14 cellular contexts compared by ENCODE assay signal in the genomic region with DNA sequence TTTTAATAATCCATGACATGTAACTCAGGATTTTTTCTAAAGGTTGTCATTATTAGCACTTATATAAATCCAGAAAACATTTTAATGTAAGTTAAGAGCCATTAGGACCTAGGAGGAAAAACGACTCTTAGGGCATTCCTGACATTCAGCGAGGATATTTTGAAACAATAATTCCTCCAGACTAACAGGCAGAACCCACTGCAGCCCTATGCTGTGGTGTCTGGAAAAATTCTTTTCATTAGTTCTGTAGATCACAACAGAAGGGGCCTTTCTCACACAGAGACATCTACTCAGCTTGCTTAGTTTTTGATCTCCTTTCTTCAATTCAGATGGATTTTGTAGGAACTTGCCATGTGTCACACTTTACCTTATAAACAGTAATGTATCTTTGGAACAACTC.
"Had no signal": no experiment of that assay in that cellular context is flagged by ENCODE, and none has a peak within 500 bp of the region (broad histone marks: within the 10 kb centered on the region; RNA-seq: fewer than 3 reads in every experiment).

No MANE protein-coding gene starts in this region.

- DNase-seq: activated CD4-positive, alpha-beta T cell treated with anti-CD3 and anti-CD28 coated beads for 36 hours; activated CD8-positive, alpha-beta memory T cell treated with anti-CD3 and anti-CD28 coated beads, Interleukin-2, amount 50 U/mL, for 48 hours; activated CD8-positive, alpha-beta T cell treated with anti-CD3 and anti-CD28 coated beads, Interleukin-2, amount 10 ng/mL, durations not matched to agents 7 days and 5 days; activated naive CD8-positive, alpha-beta T cell treated with anti-CD3 and anti-CD28 coated beads, Interleukin-2, amount 10 ng/mL, durations not matched to agents 7 days and 5 days; caudate nucleus; cortex of kidney; effector CD8-positive, alpha-beta T cell; hippocampal formation; kidney glomerular epithelial cell; mesendoderm; T-cell; WERI-Rb-1 had no signal

- H3K36me3 ChIP-seq: neural progenitor cell, WERI-Rb-1 had no signal

- ATAC-seq: activated CD4-positive, alpha-beta T cell treated with anti-CD3 and anti-CD28 coated beads for 36 hours; activated CD8-positive, alpha-beta T cell treated with anti-CD3 and anti-CD28 coated beads, Interleukin-2, amount 10 ng/mL, durations not matched to agents 7 days and 5 days; stimulated activated effector memory CD8-positive, alpha-beta T cell treated with anti-CD3 and anti-CD28 coated beads, Interleukin-12 subunit alpha, Interleukin-12 subunit beta, amount 100 ng/mL, for 72 hours; T-cell had no signal

- H3K9me3 Mint-ChIP-seq: stimulated activated effector memory CD8-positive, alpha-beta T cell treated with anti-CD3 and anti-CD28 coated beads, Interleukin-12 subunit alpha, Interleukin-12 subunit beta, amount 100 ng/mL, for 72 hours; T-cell had no signal

- H2AFZ ChIP-seq: neural progenitor cell had no signal

- H3K4me3 Mint-ChIP-seq: activated CD4-positive, alpha-beta T cell treated with anti-CD3 and anti-CD28 coated beads for 36 hours; activated CD8-positive, alpha-beta T cell treated with anti-CD3 and anti-CD28 coated beads, Interleukin-2, amount 10 ng/mL, durations not matched to agents 7 days and 5 days; activated naive CD8-positive, alpha-beta T cell treated with anti-CD3 and anti-CD28 coated beads, Interleukin-2, amount 10 ng/mL, durations not matched to agents 7 days and 5 days; neural progenitor cell; stimulated activated effector memory CD8-positive, alpha-beta T cell treated with anti-CD3 and anti-CD28 coated beads, Interleukin-12 subunit alpha, Interleukin-12 subunit beta, amount 100 ng/mL, for 72 hours; T-cell had no signal

- H3K27ac ChIP-seq: neural progenitor cell, WERI-Rb-1 had no signal

- H3K27me3 Mint-ChIP-seq: activated CD4-positive, alpha-beta T cell treated with anti-CD3 and anti-CD28 coated beads for 36 hours; T-cell had no signal

- H3K4me2 ChIP-seq: neural progenitor cell had no signal

- H3K4me1 ChIP-seq: neural progenitor cell had no signal

- H3K36me3 Mint-ChIP-seq: activated naive CD8-positive, alpha-beta T cell treated with anti-CD3 and anti-CD28 coated beads, Interleukin-2, amount 10 ng/mL, durations not matched to agents 7 days and 5 days; neural progenitor cell; stimulated activated effector memory CD8-positive, alpha-beta T cell treated with anti-CD3 and anti-CD28 coated beads, Interleukin-12 subunit alpha, Interleukin-12 subunit beta, amount 100 ng/mL, for 72 hours; T-cell had no signal

- H3K4me3 ChIP-seq: neural progenitor cell had no signal

- H3K27ac Mint-ChIP-seq: activated CD4-positive, alpha-beta T cell treated with anti-CD3 and anti-CD28 coated beads for 36 hours; activated CD8-positive, alpha-beta T cell treated with anti-CD3 and anti-CD28 coated beads, Interleukin-2, amount 10 ng/mL, durations not matched to agents 7 days and 5 days; activated naive CD8-positive, alpha-beta T cell treated with anti-CD3 and anti-CD28 coated beads, Interleukin-2, amount 10 ng/mL, durations not matched to agents 7 days and 5 days; neural progenitor cell; stimulated activated effector memory CD8-positive, alpha-beta T cell treated with anti-CD3 and anti-CD28 coated beads, Interleukin-12 subunit alpha, Interleukin-12 subunit beta, amount 100 ng/mL, for 72 hours; T-cell had no signal

- H3K27me3 ChIP-seq: neural progenitor cell had no signal

- H3K9ac ChIP-seq: neural progenitor cell had no signal

- H3K4me1 Mint-ChIP-seq: activated naive CD8-positive, alpha-beta T cell treated with anti-CD3 and anti-CD28 coated beads, Interleukin-2, amount 10 ng/mL, durations not matched to agents 7 days and 5 days; neural progenitor cell; stimulated activated effector memory CD8-positive, alpha-beta T cell treated with anti-CD3 and anti-CD28 coated beads, Interleukin-12 subunit alpha, Interleukin-12 subunit beta, amount 100 ng/mL, for 72 hours had no signal
